In genomic region chr14:65210118-65210826, GRCh38 we compare ENCODE assay signal across 2 cellular contexts.
A peak's percentile ranks its signal among the peaks of the same experiment; 100 is the strongest.
TF ChIP-seq lines count a peak whose summit lies in the region.

No MANE protein-coding gene starts in this region.

TF ChIP-seq in SK-N-SH, 30 proteins besides CTCF, POLR2A, EP300 and RAD21 (continued from another document):
- TF ChIP-seq PBX3 (IDR thresholded peaks at IDR 0.05) (peak; percentile 66), CHD2 (IDR thresholded peaks at IDR 0.05; ENCODE audit: low read length, partially characterized antibody) (no peak), SMC3 (IDR thresholded peaks at IDR 0.05; ENCODE audit: low read depth, low read length) (no peak), IRF3 (IDR thresholded peaks at IDR 0.05; ENCODE audit: low read depth, low read length) (no peak), POLR2AphosphoS5 (IDR thresholded peaks at IDR 0.05; ENCODE audit: low read depth, low read length) (no peak)

TF ChIP-seq in SK-N-SH treated with all-trans-retinoic acid at 6 μM for 48 hours, 23 proteins besides CTCF, POLR2A, EP300 and RAD21 (continued from another document):
- no peak for TF ChIP-seq PATZ1 (CRISPR knock-in tag; IDR thresholded peaks at IDR 0.05; ENCODE audit: borderline replicate concordance)
- no peak for TF ChIP-seq CREB5 (CRISPR knock-in tag; IDR thresholded peaks at IDR 0.05; ENCODE audit: low read depth)
- TF ChIP-seq ARNTL (CRISPR knock-in tag; IDR thresholded peaks at IDR 0.05; ENCODE audit: borderline replicate concordance, low read depth): no peak
- TF ChIP-seq RARB (CRISPR knock-in tag; IDR thresholded peaks at IDR 0.05): no peak
- TF ChIP-seq ZFP30 (CRISPR knock-in tag; IDR thresholded peaks at IDR 0.05): no peak
- TF ChIP-seq ZNF8 (CRISPR knock-in tag; IDR thresholded peaks at IDR 0.05): no peak
- TF ChIP-seq OSR1 (CRISPR knock-in tag; IDR thresholded peaks at IDR 0.05): no peak
- no peak for TF ChIP-seq PPARA (CRISPR knock-in tag; IDR thresholded peaks at IDR 0.05; ENCODE audit: borderline replicate concordance)
- no peak for TF ChIP-seq CSDC2 (CRISPR knock-in tag; IDR thresholded peaks at IDR 0.05)
- no peak for TF ChIP-seq TCF4 (CRISPR knock-in tag; IDR thresholded peaks at IDR 0.05; ENCODE audit: borderline replicate concordance)
- no peak for TF ChIP-seq POU6F1 (CRISPR knock-in tag; IDR thresholded peaks at IDR 0.05; ENCODE audit: borderline replicate concordance, low read depth)
- TF ChIP-seq TSHZ2 (CRISPR knock-in tag; IDR thresholded peaks at IDR 0.05): no peak
